ENCODE assay signal across 1 cellular context in the genomic region with DNA sequence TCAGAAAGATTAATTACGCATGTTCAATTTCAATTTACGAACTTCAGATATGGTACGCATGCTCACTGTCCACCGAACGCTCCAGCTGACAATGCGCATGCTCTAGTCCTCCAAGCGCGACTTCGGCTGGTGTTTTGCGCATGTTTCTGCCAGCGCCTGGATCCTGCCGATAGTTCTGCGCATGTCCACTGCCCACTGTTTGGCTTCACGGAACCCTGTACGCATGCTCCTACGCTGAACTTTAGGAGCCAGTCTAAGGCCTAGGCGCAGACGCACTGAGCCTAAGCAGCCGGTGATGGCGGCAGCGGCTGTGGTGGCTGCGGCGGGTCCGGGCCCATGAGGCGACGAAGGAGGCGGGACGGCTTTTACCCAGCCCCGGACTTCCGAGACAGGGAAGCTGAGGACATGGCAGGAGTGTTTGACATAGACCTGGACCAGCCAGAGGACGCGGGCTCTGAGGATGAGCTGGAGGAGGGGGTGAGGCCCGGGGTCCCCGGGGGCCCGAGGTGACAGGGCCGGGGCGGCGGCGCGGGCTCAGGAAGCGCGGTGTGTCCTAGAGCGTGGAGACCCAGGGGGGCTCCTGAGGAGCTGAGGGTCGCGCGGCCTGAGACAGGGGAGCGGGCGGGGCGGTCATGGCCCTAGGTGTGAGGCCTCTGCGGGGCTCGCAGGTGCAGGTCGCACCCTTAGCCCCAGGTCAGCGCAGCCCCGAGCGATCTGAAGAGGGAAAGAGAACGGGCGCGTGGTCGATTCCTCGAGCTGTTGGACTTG.
TF ChIP-seq lines count a peak whose summit lies in the region.

A gene (plus strand): TSS at position 273 of the 768 bp plus-strand sequence. CDS start 64 bp downstream, at position 337.
A gene with protein sequence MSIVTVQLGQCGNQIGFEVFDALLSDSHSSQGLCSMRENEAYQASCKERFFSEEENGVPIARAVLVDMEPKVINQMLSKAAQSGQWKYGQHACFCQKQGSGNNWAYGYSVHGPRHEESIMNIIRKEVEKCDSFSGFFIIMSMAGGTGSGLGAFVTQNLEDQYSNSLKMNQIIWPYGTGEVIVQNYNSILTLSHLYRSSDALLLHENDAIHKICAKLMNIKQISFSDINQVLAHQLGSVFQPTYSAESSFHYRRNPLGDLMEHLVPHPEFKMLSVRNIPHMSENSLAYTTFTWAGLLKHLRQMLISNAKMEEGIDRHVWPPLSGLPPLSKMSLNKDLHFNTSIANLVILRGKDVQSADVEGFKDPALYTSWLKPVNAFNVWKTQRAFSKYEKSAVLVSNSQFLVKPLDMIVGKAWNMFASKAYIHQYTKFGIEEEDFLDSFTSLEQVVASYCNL (minus strand): TSS at position 95 of the 768 bp plus-strand sequence. CDS start 1,941 bp downstream, outside the sequence.

TF ChIP-seq in H1, 55 proteins besides CTCF, POLR2A, EP300 and RAD21:
- TF ChIP-seq RBBP5 (IDR thresholded peaks at IDR 0.05; ENCODE audit: borderline replicate concordance, low read depth, low read length) (peak; percentile 31; the same call in 1 of the 2 replicates), KDM5A (IDR thresholded peaks at IDR 0.05; ENCODE audit: low read length) (peak; percentile 51; the same call in 1 of the 2 replicates), SIN3A (conservative IDR thresholded peaks at IDR 0.05 in 1 of 2, IDR thresholded peaks at IDR 0.05 in 1 of 2; ENCODE audit: low read depth in 1 of 2, low read length in 2 of 2) (peak; percentile 72 to 76; a peak in 3 of 4 replicates), PHF8 (conservative IDR thresholded peaks at IDR 0.05; ENCODE audit: low read depth, low read length) (peak; percentile 84), ZNF274 (IDR thresholded peaks at IDR 0.05; ENCODE audit: borderline replicate concordance, extremely low read depth, low read length) (no peak), YY1 (IDR thresholded peaks at IDR 0.05; ENCODE audit: low read depth, low read length) (peak; percentile 92), CTBP2 (IDR thresholded peaks at IDR 0.05; ENCODE audit: borderline replicate concordance, insufficient read depth, insufficient read length, low read length) (no peak), SIX5 (IDR thresholded peaks at IDR 0.05; ENCODE audit: low read depth, low read length) (no peak), SAP30 (IDR thresholded peaks at IDR 0.05; ENCODE audit: insufficient read depth, insufficient replicate concordance, low read length) (peak; percentile 54), CREB1 (IDR thresholded peaks at IDR 0.05) (peak; percentile 68), TBP (IDR thresholded peaks at IDR 0.05; ENCODE audit: low read depth, low read length) (peak; percentile 64; the same call in 1 of the 2 replicates), NRF1 (IDR thresholded peaks at IDR 0.05; ENCODE audit: low read depth, low read length) (peak; percentile 99), MAFK (IDR thresholded peaks at IDR 0.05; ENCODE audit: low read depth, low read length) (no peak), SIRT6 (IDR thresholded peaks at IDR 0.05; ENCODE audit: low read length) (no peak), GTF2F1 (IDR thresholded peaks at IDR 0.05; ENCODE audit: borderline replicate concordance, low read depth, low read length) (peak; percentile 32; the same call in 1 of the 2 replicates), BACH1 (IDR thresholded peaks at IDR 0.05; ENCODE audit: low read length) (no peak), ASH2L (IDR thresholded peaks at IDR 0.05; ENCODE audit: low read length) (peak; percentile 80), TAF7 (optimal IDR thresholded peaks at IDR 0.05; ENCODE audit: borderline replicate concordance, low read depth, low read length) (peak; percentile 58), HDAC2 (IDR thresholded peaks at IDR 0.05; ENCODE audit: borderline replicate concordance in 1 of 2, low read depth in 2 of 2, low read length in 2 of 2) (peak in 1 of 2 experiments; percentile 92; a peak in 2 of 4 replicates), CHD2 (IDR thresholded peaks at IDR 0.05; ENCODE audit: low read length) (0 out of 2 replicates have a peak, but pooled peaks have one; percentile 6), KDM4A (IDR thresholded peaks at IDR 0.05; ENCODE audit: low read depth, low read length, severe bottlenecking) (peak; percentile 57), CHD1 (IDR thresholded peaks at IDR 0.05; ENCODE audit: low read depth, low read length) (no peak), SP4 (IDR thresholded peaks at IDR 0.05; ENCODE audit: low read length) (peak; percentile 82; the same call in 1 of the 2 replicates), TAF1 (IDR thresholded peaks at IDR 0.05; ENCODE audit: low read depth, low read length) (peak; percentile 91), POLR2AphosphoS5 (IDR thresholded peaks at IDR 0.05; ENCODE audit: low read depth, low read length) (peak; percentile 91)
- TF ChIP-seq, protein P1, sequence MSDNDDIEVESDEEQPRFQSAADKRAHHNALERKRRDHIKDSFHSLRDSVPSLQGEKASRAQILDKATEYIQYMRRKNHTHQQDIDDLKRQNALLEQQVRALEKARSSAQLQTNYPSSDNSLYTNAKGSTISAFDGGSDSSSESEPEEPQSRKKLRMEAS (IDR thresholded peaks at IDR 0.05): peak; percentile 78
- TF ChIP-seq, protein P2, sequence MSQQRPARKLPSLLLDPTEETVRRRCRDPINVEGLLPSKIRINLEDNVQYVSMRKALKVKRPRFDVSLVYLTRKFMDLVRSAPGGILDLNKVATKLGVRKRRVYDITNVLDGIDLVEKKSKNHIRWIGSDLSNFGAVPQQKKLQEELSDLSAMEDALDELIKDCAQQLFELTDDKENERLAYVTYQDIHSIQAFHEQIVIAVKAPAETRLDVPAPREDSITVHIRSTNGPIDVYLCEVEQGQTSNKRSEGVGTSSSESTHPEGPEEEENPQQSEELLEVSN (IDR thresholded peaks at IDR 0.05): peak; percentile 50
- TF ChIP-seq, protein P3, sequence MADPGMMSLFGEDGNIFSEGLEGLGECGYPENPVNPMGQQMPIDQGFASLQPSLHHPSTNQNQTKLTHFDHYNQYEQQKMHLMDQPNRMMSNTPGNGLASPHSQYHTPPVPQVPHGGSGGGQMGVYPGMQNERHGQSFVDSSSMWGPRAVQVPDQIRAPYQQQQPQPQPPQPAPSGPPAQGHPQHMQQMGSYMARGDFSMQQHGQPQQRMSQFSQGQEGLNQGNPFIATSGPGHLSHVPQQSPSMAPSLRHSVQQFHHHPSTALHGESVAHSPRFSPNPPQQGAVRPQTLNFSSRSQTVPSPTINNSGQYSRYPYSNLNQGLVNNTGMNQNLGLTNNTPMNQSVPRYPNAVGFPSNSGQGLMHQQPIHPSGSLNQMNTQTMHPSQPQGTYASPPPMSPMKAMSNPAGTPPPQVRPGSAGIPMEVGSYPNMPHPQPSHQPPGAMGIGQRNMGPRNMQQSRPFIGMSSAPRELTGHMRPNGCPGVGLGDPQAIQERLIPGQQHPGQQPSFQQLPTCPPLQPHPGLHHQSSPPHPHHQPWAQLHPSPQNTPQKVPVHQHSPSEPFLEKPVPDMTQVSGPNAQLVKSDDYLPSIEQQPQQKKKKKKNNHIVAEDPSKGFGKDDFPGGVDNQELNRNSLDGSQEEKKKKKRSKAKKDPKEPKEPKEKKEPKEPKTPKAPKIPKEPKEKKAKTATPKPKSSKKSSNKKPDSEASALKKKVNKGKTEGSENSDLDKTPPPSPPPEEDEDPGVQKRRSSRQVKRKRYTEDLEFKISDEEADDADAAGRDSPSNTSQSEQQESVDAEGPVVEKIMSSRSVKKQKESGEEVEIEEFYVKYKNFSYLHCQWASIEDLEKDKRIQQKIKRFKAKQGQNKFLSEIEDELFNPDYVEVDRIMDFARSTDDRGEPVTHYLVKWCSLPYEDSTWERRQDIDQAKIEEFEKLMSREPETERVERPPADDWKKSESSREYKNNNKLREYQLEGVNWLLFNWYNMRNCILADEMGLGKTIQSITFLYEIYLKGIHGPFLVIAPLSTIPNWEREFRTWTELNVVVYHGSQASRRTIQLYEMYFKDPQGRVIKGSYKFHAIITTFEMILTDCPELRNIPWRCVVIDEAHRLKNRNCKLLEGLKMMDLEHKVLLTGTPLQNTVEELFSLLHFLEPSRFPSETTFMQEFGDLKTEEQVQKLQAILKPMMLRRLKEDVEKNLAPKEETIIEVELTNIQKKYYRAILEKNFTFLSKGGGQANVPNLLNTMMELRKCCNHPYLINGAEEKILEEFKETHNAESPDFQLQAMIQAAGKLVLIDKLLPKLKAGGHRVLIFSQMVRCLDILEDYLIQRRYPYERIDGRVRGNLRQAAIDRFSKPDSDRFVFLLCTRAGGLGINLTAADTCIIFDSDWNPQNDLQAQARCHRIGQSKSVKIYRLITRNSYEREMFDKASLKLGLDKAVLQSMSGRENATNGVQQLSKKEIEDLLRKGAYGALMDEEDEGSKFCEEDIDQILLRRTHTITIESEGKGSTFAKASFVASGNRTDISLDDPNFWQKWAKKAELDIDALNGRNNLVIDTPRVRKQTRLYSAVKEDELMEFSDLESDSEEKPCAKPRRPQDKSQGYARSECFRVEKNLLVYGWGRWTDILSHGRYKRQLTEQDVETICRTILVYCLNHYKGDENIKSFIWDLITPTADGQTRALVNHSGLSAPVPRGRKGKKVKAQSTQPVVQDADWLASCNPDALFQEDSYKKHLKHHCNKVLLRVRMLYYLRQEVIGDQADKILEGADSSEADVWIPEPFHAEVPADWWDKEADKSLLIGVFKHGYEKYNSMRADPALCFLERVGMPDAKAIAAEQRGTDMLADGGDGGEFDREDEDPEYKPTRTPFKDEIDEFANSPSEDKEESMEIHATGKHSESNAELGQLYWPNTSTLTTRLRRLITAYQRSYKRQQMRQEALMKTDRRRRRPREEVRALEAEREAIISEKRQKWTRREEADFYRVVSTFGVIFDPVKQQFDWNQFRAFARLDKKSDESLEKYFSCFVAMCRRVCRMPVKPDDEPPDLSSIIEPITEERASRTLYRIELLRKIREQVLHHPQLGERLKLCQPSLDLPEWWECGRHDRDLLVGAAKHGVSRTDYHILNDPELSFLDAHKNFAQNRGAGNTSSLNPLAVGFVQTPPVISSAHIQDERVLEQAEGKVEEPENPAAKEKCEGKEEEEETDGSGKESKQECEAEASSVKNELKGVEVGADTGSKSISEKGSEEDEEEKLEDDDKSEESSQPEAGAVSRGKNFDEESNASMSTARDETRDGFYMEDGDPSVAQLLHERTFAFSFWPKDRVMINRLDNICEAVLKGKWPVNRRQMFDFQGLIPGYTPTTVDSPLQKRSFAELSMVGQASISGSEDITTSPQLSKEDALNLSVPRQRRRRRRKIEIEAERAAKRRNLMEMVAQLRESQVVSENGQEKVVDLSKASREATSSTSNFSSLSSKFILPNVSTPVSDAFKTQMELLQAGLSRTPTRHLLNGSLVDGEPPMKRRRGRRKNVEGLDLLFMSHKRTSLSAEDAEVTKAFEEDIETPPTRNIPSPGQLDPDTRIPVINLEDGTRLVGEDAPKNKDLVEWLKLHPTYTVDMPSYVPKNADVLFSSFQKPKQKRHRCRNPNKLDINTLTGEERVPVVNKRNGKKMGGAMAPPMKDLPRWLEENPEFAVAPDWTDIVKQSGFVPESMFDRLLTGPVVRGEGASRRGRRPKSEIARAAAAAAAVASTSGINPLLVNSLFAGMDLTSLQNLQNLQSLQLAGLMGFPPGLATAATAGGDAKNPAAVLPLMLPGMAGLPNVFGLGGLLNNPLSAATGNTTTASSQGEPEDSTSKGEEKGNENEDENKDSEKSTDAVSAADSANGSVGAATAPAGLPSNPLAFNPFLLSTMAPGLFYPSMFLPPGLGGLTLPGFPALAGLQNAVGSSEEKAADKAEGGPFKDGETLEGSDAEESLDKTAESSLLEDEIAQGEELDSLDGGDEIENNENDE (IDR thresholded peaks at IDR 0.05; ENCODE audit: insufficient replicate concordance, low read length): no peak
